In the genomic region with DNA sequence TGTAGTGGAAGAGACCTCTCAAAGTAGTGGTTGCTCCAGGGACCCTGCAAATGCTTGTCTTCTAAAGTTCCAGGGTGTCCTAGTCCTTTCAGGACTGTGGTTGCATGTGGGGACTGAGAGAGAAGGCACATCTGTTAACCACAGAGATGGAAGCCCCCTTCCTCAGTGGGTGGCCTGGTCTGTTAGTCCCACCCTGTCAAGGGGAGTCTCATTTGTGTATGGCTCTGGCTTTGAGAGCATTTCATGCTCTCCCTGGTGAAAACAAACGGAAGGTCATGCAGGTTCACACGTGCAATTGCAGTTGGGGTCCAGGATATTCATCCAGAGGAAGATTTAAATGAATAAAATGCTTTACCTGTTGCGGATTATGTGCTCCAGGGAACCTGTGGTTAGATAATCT, we compare ENCODE assay signal across 29 cellular contexts.
"Had no signal": no experiment of that assay in that cellular context is flagged by ENCODE, and none has a peak within 500 bp of the region (broad histone marks: within the 10 kb centered on the region; RNA-seq: fewer than 3 reads in every experiment).

No MANE protein-coding gene starts in this region.

- H3K27me3 ChIP-seq: foreskin keratinocyte, gastroesophageal sphincter, heart left ventricle, hepatocyte, right atrium auricular region, tibial nerve, upper lobe of left lung, uterus had no signal

- H3K9me3 ChIP-seq: gastroesophageal sphincter, mucosa of descending colon, prostate gland, uterus had no signal

- H3K4me2 ChIP-seq: hepatocyte, smooth muscle cell had no signal

- H3K79me2 ChIP-seq: hepatocyte had no signal

- H2AFZ ChIP-seq: hepatocyte had no signal

- H3K27ac Mint-ChIP-seq: dendritic cell treated with granulocyte-macrophage colony-stimulating factor and Interleukin-4, amounts not matched to agents 40 ng/mL and 50 ng/mL, for 4 days; endodermal cell; mesothelial cell of epicardium; natural killer cell treated with Interleukin-12 subunit alpha and Interleukin-12 subunit beta and Interleukin-15 and Interleukin-18, amount 100 ng/mL, for 72 hours; stimulated activated effector memory CD8-positive, alpha-beta T cell treated with anti-CD3 and anti-CD28 coated beads, Interleukin-12 subunit alpha, Interleukin-12 subunit beta, amount 100 ng/mL, for 72 hours had no signal

- H3K4me3 ChIP-seq: gastroesophageal sphincter, heart left ventricle, hepatocyte, mucosa of descending colon, prostate gland, right atrium auricular region, smooth muscle cell, thoracic aorta, tibial nerve, upper lobe of left lung, uterus had no signal

- H3K36me3 ChIP-seq: gastroesophageal sphincter, heart left ventricle, prostate gland, right atrium auricular region, thoracic aorta, upper lobe of left lung, uterus had no signal

- H3K4me1 ChIP-seq: foreskin keratinocyte, prostate gland had no signal

- DNase-seq: effector CD8-positive, alpha-beta T cell; endodermal cell; foreskin keratinocyte; heart left ventricle; kidney; mesenchymal stem cell; mucosa of descending colon; naive B cell; nucleus accumbens; stimulated activated CD4-positive, alpha-beta T cell treated with anti-CD3 and anti-CD28 coated beads, Interleukin-12 subunit alpha, Interleukin-12 subunit beta, amount 100 ng/mL, for 4 hours; stimulated activated CD4-positive, alpha-beta T cell treated with anti-CD3 and anti-CD28 coated beads, Interleukin-2, amount 100 ng/mL, for 24 hours; stimulated activated CD4-positive, alpha-beta T cell treated with anti-CD3 and anti-CD28 coated beads, Interleukin-4, amount 100 ng/mL, for 24 hours; stimulated activated naive CD8-positive, alpha-beta T cell treated with anti-CD3 and anti-CD28 coated beads, Interleukin-15, Interleukin-2, amounts not matched to agents 100 U/mL and 50 U/mL, for 24 hours; upper lobe of left lung; uterus had no signal

- ATAC-seq: esophagus mucosa; foreskin keratinocyte; gastroesophageal sphincter; heart left ventricle; mucosa of descending colon; sciatic nerve; stimulated activated effector memory CD8-positive, alpha-beta T cell treated with anti-CD3 and anti-CD28 coated beads, Interleukin-12 subunit alpha, Interleukin-12 subunit beta, amount 100 ng/mL, for 72 hours; stimulated activated naive CD8-positive, alpha-beta T cell treated with anti-CD3 and anti-CD28 coated beads, Interleukin-15, Interleukin-2, amounts not matched to agents 100 U/mL and 50 U/mL, for 24 hours had no signal

- H3K27ac ChIP-seq: epithelial cell of prostate, foreskin keratinocyte, gastroesophageal sphincter, heart left ventricle, hepatocyte, prostate gland, right atrium auricular region, thoracic aorta, tibial nerve, upper lobe of left lung, uterus had no signal

- H3K36me3 Mint-ChIP-seq: stimulated activated effector memory CD8-positive, alpha-beta T cell treated with anti-CD3 and anti-CD28 coated beads, Interleukin-12 subunit alpha, Interleukin-12 subunit beta, amount 100 ng/mL, for 72 hours had no signal

- H3K27me3 Mint-ChIP-seq: naive B cell; natural killer cell treated with Interleukin-12 subunit alpha and Interleukin-12 subunit beta and Interleukin-15 and Interleukin-18, amount 100 ng/mL, for 72 hours had no signal

- H3K4me3 Mint-ChIP-seq: dendritic cell treated with granulocyte-macrophage colony-stimulating factor and Interleukin-4, amounts not matched to agents 40 ng/mL and 50 ng/mL, for 4 days; endodermal cell; mesothelial cell of epicardium; naive B cell; natural killer cell treated with Interleukin-12 subunit alpha and Interleukin-12 subunit beta and Interleukin-15 and Interleukin-18, amount 100 ng/mL, for 72 hours; stimulated activated effector memory CD8-positive, alpha-beta T cell treated with anti-CD3 and anti-CD28 coated beads, Interleukin-12 subunit alpha, Interleukin-12 subunit beta, amount 100 ng/mL, for 72 hours had no signal
